8 cellular contexts compared by ENCODE assay signal in genomic region chr2:201157694-201158093, GRCh38. TPM values are rescaled to one million over a fixed set of nuclear protein-coding genes. Genes with fewer than 3 reads are reported as not detected.
DNase-seq lines count a peak whose midpoint lies in the region; ATAC-seq, FAIRE-seq and TF ChIP-seq lines count a peak whose summit lies in the region.

No MANE protein-coding gene starts in this region.

- no peaks in the 10 kb centered on the region for H3K27me3 Mint-ChIP-seq in activated B cell treated with CpG ODN at 0.5 μM for 24 hours

- no peak for FAIRE-seq in kidney (lab: Jason Lieb, UNC)

- peak overlapping the region; percentile 95 for H3K27ac Mint-ChIP-seq in activated B cell treated with CpG ODN at 0.5 μM for 24 hours

- H3K27ac ChIP-seq in kidney (ENCODE audit: low read depth in 2 of 2, low read length in 2 of 2) = peak overlapping the region; percentile 61 to 74
- peak overlapping the region; percentile 62 to 79 (median 72) for H3K27ac ChIP-seq in transverse colon

- H3K4me3 Mint-ChIP-seq in activated B cell treated with CpG ODN at 0.5 μM for 24 hours = peak overlapping the region; percentile 73

- intact Hi-C loops in activated B cell treated with CpG ODN at 0.5 μM for 24 hours (cut with micrococcal nuclease) = loop anchor here (1.0 to 2.0 kb wide), 9 partner anchors 9 to 194 kb away; partner anchors contain the start of genes HYCC2 and ORC2
- intact Hi-C loops in kidney (cut with DNase I) = no loop called here
- intact Hi-C loops in transverse colon (cut with DNase I; ENCODE audit: low total_unique reads) = no loop called here
- intact Hi-C loops in posterior cingulate gyrus (cut with DNase I) = loop anchor here (2.0 to 5.0 kb wide), 3 partner anchors 39 to 250 kb away; partner anchors contain the start of gene HYCC2

- no peaks in the 10 kb centered on the region for H3K27me3 ChIP-seq in transverse colon

- H3K4me1 ChIP-seq in kidney (ENCODE audit: control insufficient read depth in 1 of 2, insufficient read depth in 1 of 2, low read depth in 1 of 2, low read length in 2 of 2) (peaks cover 10 to 14% of the 10 kb centered on the region in 2 donors), transverse colon (peaks cover 10 to 43% (median 17%) of the 10 kb centered on the region in 4 donors)

- POLR2A ChIA-PET in activated B cell treated with CpG ODN at 0.5 μM for 24 hours (lab: Charles Lee) = interaction anchor here (0.5 to 5.0 kb wide), 18 partner anchors 9 to 355 kb away, joined by 3 to 147 read pairs (median 7); partner anchors contain the start of genes CFLAR, HYCC2 and ORC2

- peaks cover 41 to 57% of the 10 kb centered on the region in 2 donors for H3K36me3 ChIP-seq in kidney (ENCODE audit: control insufficient read depth in 1 of 2, insufficient read depth in 2 of 2, low read length in 2 of 2)
- H3K36me3 ChIP-seq in transverse colon = peaks cover 0 to 62% (median 30%) of the 10 kb centered on the region in 4 donors

- no peak for TF ChIP-seq POLR2A in transverse colon (IDR thresholded peaks at IDR 0.05)

- ATAC-seq in GM19351 (IDR thresholded peaks at IDR 0.05; ENCODE audit: unreplicated experiment) (peak; percentile 17), HG03103 (IDR thresholded peaks at IDR 0.05; ENCODE audit: low read depth, unreplicated experiment) (peak; percentile 7), activated B cell treated with CpG ODN at 0.5 μM for 24 hours (ENCODE audit: low read depth) (peak; percentile 25)

- H3K4me1 Mint-ChIP-seq in activated B cell treated with CpG ODN at 0.5 μM for 24 hours = peaks cover 62% of the 10 kb centered on the region

- 33 to 60% methylated on average over 1 to 4 of the region's 4 CpGs for WGBS in transverse colon (ENCODE audit: low coverage in 1 of 2), 2 donors

- DNase-seq in activated B cell treated with CpG ODN at 0.5 μM for 24 hours (no peak), kidney (no peak), transverse colon (peak; percentile 28), germinal center (ENCODE audit: low spot score) (no peak), NCI-H446 treated with DMSO at 0.1 percent for 48 hours (lab: John Stamatoyannopoulos, UW) (no peak), posterior cingulate gyrus (no peak)

- H3K9me3 Mint-ChIP-seq in activated B cell treated with CpG ODN at 0.5 μM for 24 hours = no peaks in the 10 kb centered on the region

- in situ Hi-C loops in transverse colon (cut with MboI; ENCODE audit: low pct_ligation_motif_present in 1 of 4, low pct_unique_long_range_greater_than_20kb in 1 of 4, low sequenced_read_pairs in 3 of 4) = loop anchor here in 1 of 4 donors (25.0 kb wide), 1 partner anchor 245 kb away; no protein-coding TSS in a partner anchor

- H3K4me3 ChIP-seq in kidney (ENCODE audit: low read length in 2 of 2) (no peak overlapping the region), transverse colon (no peak overlapping the region)

- no peaks in the 10 kb centered on the region for H3K9me3 ChIP-seq in kidney (ENCODE audit: control insufficient read depth in 1 of 2, low read length in 2 of 2)
- H3K9me3 ChIP-seq in transverse colon = no peaks in the 10 kb centered on the region

- no peak for TF ChIP-seq EP300 in transverse colon (IDR thresholded peaks at IDR 0.05; ENCODE audit: low read depth)

- H3K36me3 Mint-ChIP-seq in activated B cell treated with CpG ODN at 0.5 μM for 24 hours (ENCODE audit: low read depth) = peaks cover 82% of the 10 kb centered on the region

- H3K9ac ChIP-seq in kidney (ENCODE audit: low read length in 2 of 2) = no peak overlapping the region

- TF ChIP-seq CTCF in activated B cell treated with CpG ODN at 0.5 μM for 24 hours (IDR thresholded peaks at IDR 0.05) = no peak
- no peak for TF ChIP-seq CTCF in kidney (IDR thresholded peaks at IDR 0.05; ENCODE audit: borderline replicate concordance, extremely low read depth, insufficient read depth)
- no peak for TF ChIP-seq CTCF in transverse colon (IDR thresholded peaks at IDR 0.05)

- CTCF ChIA-PET in activated B cell treated with CpG ODN at 0.5 μM for 24 hours (lab: Charles Lee) = interaction anchor here (0.6 to 2.8 kb wide), 17 partner anchors 9 to 252 kb away, joined by 3 to 51 read pairs (median 7); partner anchors contain the start of genes CASP10, CFLAR and ORC2

RNA-seq across cellular contexts. Expression of gene CASP10, which starts 25.2 kb away (rescaled TPM):
- 9.5 and 13.8 TPM in 2 replicates for total RNA-seq in activated B cell treated with CpG ODN at 0.5 μM for 24 hours
- 24.6 TPM for total RNA-seq in kidney
- polyA plus RNA-seq in kidney (ENCODE audit: insufficient read depth, low read depth, low replicate concordance) = 4.5 TPM
- 10 to 100 TPM in 3 of 4 donors, 1 to 10 TPM in 1; 4.8 to 68.4 (median 38.1) TPM for total RNA-seq in transverse colon

RNA-seq across cellular contexts. Expression of gene CFLAR, which starts 41.7 kb away (rescaled TPM):
- total RNA-seq in activated B cell treated with CpG ODN at 0.5 μM for 24 hours (274 and 320 TPM in 2 replicates), kidney (263 TPM), transverse colon (100 to 1,000 TPM; 148 to 449 (median 323) TPM)
- polyA plus RNA-seq in kidney (ENCODE audit: insufficient read depth, low read depth, low replicate concordance) = 47.2 TPM

Comparison
In these comparisons a context has a peak if more than half of its experiments do, and no peak if none do; other contexts are left out.
1. intact Hi-C loops: an anchor here in activated B cell treated with CpG ODN at 0.5 μM for 24 hours (1.0 to 2.0 kb wide) and posterior cingulate gyrus (2.0 to 5.0 kb wide); none called in kidney and transverse colon.